In the genomic region with DNA sequence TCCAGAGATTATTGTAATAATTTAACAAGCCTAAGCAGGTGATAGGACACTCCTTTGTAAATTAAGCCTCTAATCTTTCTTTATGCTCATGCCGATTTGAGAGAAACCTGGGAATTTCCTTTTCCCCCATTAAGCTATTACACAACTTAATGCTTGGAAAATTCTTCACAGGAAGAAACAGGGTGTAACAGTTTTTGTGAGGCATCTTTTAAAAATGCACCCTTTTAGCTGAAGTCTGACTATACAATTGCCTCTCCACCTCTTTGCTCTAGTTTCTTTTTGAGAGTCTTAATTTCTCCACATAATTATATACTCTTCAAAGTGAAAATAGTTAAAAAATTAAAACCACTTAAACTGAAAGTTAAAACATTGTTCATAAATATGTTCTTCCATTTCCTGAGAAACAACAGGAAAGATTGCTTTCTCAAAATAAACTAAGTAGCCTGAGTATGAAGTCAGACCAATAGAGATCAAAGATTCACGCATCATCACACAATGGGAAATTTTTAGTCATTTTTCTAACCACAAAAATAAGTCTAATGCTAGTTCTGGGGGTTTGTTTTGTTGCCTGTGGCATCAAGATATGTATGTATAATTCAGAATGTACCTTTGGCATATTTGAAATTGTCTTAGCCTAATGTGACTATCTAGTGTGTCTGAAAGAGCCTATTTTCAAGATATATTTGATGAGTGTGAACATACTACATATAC, we compare ENCODE assay signal across 8 cellular contexts. TPM values are rescaled to one million over a fixed set of nuclear protein-coding genes. Genes with fewer than 3 reads are reported as not detected.
DNase-seq lines count a peak whose midpoint lies in the region; ATAC-seq and TF ChIP-seq lines count a peak whose summit lies in the region.

No MANE protein-coding gene starts in this region.

- no peak for DNase-seq in omental fat pad (ENCODE audit: low spot score)
- no peak for DNase-seq in SIG-M5 treated with dmso at 0.1 percent for 504 hours (lab: John Stamatoyannopoulos, UW; ENCODE audit: unreplicated experiment)
- no peak for DNase-seq in COLO668 (lab: John Stamatoyannopoulos, UW; ENCODE audit: unreplicated experiment)
- DNase-seq in G401 (ENCODE audit: low spot score): no peak
- no peak for DNase-seq in ACHN

- no peak for TF ChIP-seq CTCF in WI38 (IDR thresholded peaks at IDR 0.05; ENCODE audit: low read depth, low read length)
- TF ChIP-seq CTCF in omental fat pad (IDR thresholded peaks at IDR 0.05): no peak

- ATAC-seq in GM18909 (IDR thresholded peaks at IDR 0.05; ENCODE audit: poor library complexity, unreplicated experiment): peak; percentile 92
- ATAC-seq in HG02943 (IDR thresholded peaks at IDR 0.05; ENCODE audit: low read depth, unreplicated experiment): peak; percentile 87
- ATAC-seq in omental fat pad (ENCODE audit: low FRiP score): peak; percentile 90

- in situ Hi-C loops in G401 (cut with HindIII; ENCODE audit: low sequenced_read_pairs) (no loop called here), ACHN (cut with HindIII; ENCODE audit: low pct_ligation_motif_present, low pct_unique_long_range_greater_than_20kb, low sequenced_read_pairs) (no loop called here)

- H3K4me3 ChIP-seq in WI38 (ENCODE audit: low read depth, low read length): peak overlapping the region; percentile 32

RNA-seq across cellular contexts. Expression of gene LRRC8D, which starts 34.7 kb away (rescaled TPM):
- 10 to 100 TPM in 1 of 4 donors, 1 to 10 TPM in 3; 6.9 to 13.2 (median 8.8) TPM for total RNA-seq in omental fat pad
- total RNA-seq in G401 (2014; rRNA removed; shearing (Covaris generic)): 36.9 and 57.1 TPM in 2 replicates
